In genomic region chr21:44589586-44590305, GRCh38 we compare ENCODE assay signal across 22 cellular contexts. TPM values are rescaled to one million over a fixed set of nuclear protein-coding genes. Genes with fewer than 3 reads are reported as not detected.
DNase-seq lines count a peak whose midpoint lies in the region; ATAC-seq and TF ChIP-seq lines count a peak whose summit lies in the region.
"Had no signal": no experiment of that assay in that cellular context is flagged by ENCODE, and none has a peak within 500 bp of the region (broad histone marks: within the 10 kb centered on the region; RNA-seq: fewer than 3 reads in every experiment).

No MANE protein-coding gene starts in this region.

- H3K18ac ChIP-seq in H9 (ENCODE audit: insufficient read length, low read depth, low read length) (no peak overlapping the region), mesendoderm (ENCODE audit: low read length) (no peak overlapping the region)

- no peaks in the 10 kb centered on the region for H3K79me2 ChIP-seq in H9 (ENCODE audit: insufficient read depth, low read length)
- H3K79me2 ChIP-seq in mesendoderm (ENCODE audit: control insufficient read depth, insufficient read depth, low read length) = no peaks in the 10 kb centered on the region

- H3K79me1 ChIP-seq in H9 (ENCODE audit: insufficient read depth, low read depth, low read length, poor library complexity, severe bottlenecking) (no peaks in the 10 kb centered on the region), mesendoderm (ENCODE audit: low read length) (no peaks in the 10 kb centered on the region)

- H2AK5ac ChIP-seq in H9 (ENCODE audit: insufficient read length, low read length) = no peak overlapping the region
- H2AK5ac ChIP-seq in mesendoderm (ENCODE audit: low read length) = no peak overlapping the region

- H3K27me3 Mint-ChIP-seq in H9 (ENCODE audit: low read depth) (peaks cover 7% of the 10 kb centered on the region; the same call in 1 of the 2 replicates), T-helper 17 cell (peaks cover 38% of the 10 kb centered on the region)
- peaks cover 61% of the 10 kb centered on the region for H3K27me3 Mint-ChIP-seq in stimulated activated memory B cell treated with anti-CD40 and anti-IgM and Interleukin-4, amounts not matched to agents 10 μg/mL and 1 μg/mL and 100 μg/mL, for 72 hours

- H3K4ac ChIP-seq in H9 (ENCODE audit: low read depth, low read length) (no peak overlapping the region), mesendoderm (ENCODE audit: low read depth, low read length) (no peak overlapping the region)

- H3K9ac ChIP-seq in H9 (ENCODE audit: extremely low read depth, insufficient read length, low read length) (no peak overlapping the region), mesendoderm (ENCODE audit: low read length) (no peak overlapping the region)

- no peak overlapping the region for H3T11ph ChIP-seq in H9 (ENCODE audit: low read length)

- H2BK12ac ChIP-seq in H9 (ENCODE audit: insufficient read length, low read depth, low read length) = no peak overlapping the region

- WGBS in H9 (ENCODE audit: extremely low coverage, insufficient read length, low lambda C conversion rate) = no CpG with 5 or more reads among the region's 24 CpGs
- no CpG with 5 or more reads among the region's 24 CpGs for WGBS in mesendoderm (ENCODE audit: extremely low coverage, insufficient coverage, low lambda C conversion rate)

- no peak overlapping the region for H4K91ac ChIP-seq in H9 (ENCODE audit: insufficient read length, low read depth, low read length)

- H3K36me3 ChIP-seq in mesendoderm (ENCODE audit: control insufficient read depth, insufficient read depth, low read length) = no peaks in the 10 kb centered on the region
- H3K36me3 ChIP-seq: SJSA1 had no signal

- no peak overlapping the region for H4K8ac ChIP-seq in H9 (replicated peaks; ENCODE audit: insufficient read length, low read depth, low read length)
- H4K8ac ChIP-seq in mesendoderm (ENCODE audit: low read depth, low read length) = no peak overlapping the region

- H2BK5ac ChIP-seq in H9 (ENCODE audit: insufficient read length, low read length) (no peak overlapping the region), mesendoderm (ENCODE audit: low read length) (no peak overlapping the region)

- H3K23ac ChIP-seq in H9 (ENCODE audit: insufficient read length, low read depth, low read length) = no peak overlapping the region
- no peak overlapping the region for H3K23ac ChIP-seq in mesendoderm (ENCODE audit: low read length)

- H3K27me3 ChIP-seq in H9 (ENCODE audit: insufficient read depth, low read length) (no peaks in the 10 kb centered on the region), mesendoderm (ENCODE audit: insufficient read depth, low read length, poor library complexity) (no peaks in the 10 kb centered on the region)

- H3K56ac ChIP-seq in H9 (ENCODE audit: insufficient read length, low read depth, low read length) (no peak overlapping the region), mesendoderm (ENCODE audit: low read length) (peak overlapping the region; percentile 15)

- H3K4me3 ChIP-seq in mesendoderm (ENCODE audit: low read length) = no peak overlapping the region
- H3K4me3 ChIP-seq: GM23338, SJSA1 had no signal

- no peaks in the 10 kb centered on the region for H3K23me2 ChIP-seq in H9 (ENCODE audit: insufficient read length, low read depth, low read length, poor library complexity, severe bottlenecking)

- H3K4me1 Mint-ChIP-seq in H9 (peaks cover 27 to 31% of the 10 kb centered on the region in 2 experiments), T-helper 17 cell (no peaks in the 10 kb centered on the region)
- no peaks in the 10 kb centered on the region for H3K4me1 Mint-ChIP-seq in stimulated activated memory B cell treated with anti-CD40 and anti-IgM and Interleukin-4, amounts not matched to agents 10 μg/mL and 1 μg/mL and 100 μg/mL, for 72 hours

- H3K9me3 ChIP-seq in H9 (ENCODE audit: control insufficient read depth, low read depth, low read length) = no peaks in the 10 kb centered on the region
- H3K9me3 ChIP-seq in T-helper 17 cell (ENCODE audit: control insufficient read depth, low read length, poor library complexity, severe bottlenecking) = no peaks in the 10 kb centered on the region
- H3K9me3 ChIP-seq: SJSA1 had no signal

- H2BK120ac ChIP-seq in H9 (ENCODE audit: low read depth, low read length, poor library complexity, severe bottlenecking) = no peak overlapping the region
- H2BK120ac ChIP-seq in mesendoderm (ENCODE audit: low read depth, low read length) = no peak overlapping the region

- no peak overlapping the region for H2BK15ac ChIP-seq in H9 (ENCODE audit: low read depth, low read length)
- H2BK15ac ChIP-seq in mesendoderm (replicated peaks; ENCODE audit: low read depth) = no peak overlapping the region

- no peak overlapping the region for H4K5ac ChIP-seq in H9 (ENCODE audit: insufficient read length, low read depth, low read length)
- no peak overlapping the region for H4K5ac ChIP-seq in mesendoderm (ENCODE audit: low read length)

- TF ChIP-seq CTCF in H9 (conservative IDR thresholded peaks at IDR 0.05) = no peak

- no peak overlapping the region for H3K4me2 ChIP-seq in H9 (ENCODE audit: insufficient read depth, insufficient read length, low read length)
- H3K4me2 ChIP-seq in mesendoderm (ENCODE audit: low read length) = no peak overlapping the region
- H3K4me2 ChIP-seq: GM23338 had no signal

- H3K4me1 ChIP-seq in H9 (ENCODE audit: insufficient read depth, low read length) = no peaks in the 10 kb centered on the region; the same call in 1 of the 2 replicates
- H3K4me1 ChIP-seq in mesendoderm (ENCODE audit: control insufficient read depth, low read depth, low read length) = peaks cover 4% of the 10 kb centered on the region
- H3K4me1 ChIP-seq: SJSA1 had no signal

- H4K20me1 ChIP-seq in H9 (ENCODE audit: control insufficient read depth, insufficient read depth, insufficient read length) = no peaks in the 10 kb centered on the region

- no peak overlapping the region for H2BK20ac ChIP-seq in H9 (ENCODE audit: low read depth, low read length, poor library complexity, severe bottlenecking)

- no peak overlapping the region for H3K27ac ChIP-seq in H9 (ENCODE audit: insufficient read length, low read depth, low read length)
- H3K27ac ChIP-seq in mesendoderm (ENCODE audit: low read depth, low read length) = no peak overlapping the region
- H3K27ac ChIP-seq: C4-2B, SJSA1 had no signal

- no peak overlapping the region for H3K4me3 Mint-ChIP-seq in H9
- no peak overlapping the region for H3K4me3 Mint-ChIP-seq in stimulated activated memory B cell treated with anti-CD40 and anti-IgM and Interleukin-4, amounts not matched to agents 10 μg/mL and 1 μg/mL and 100 μg/mL, for 72 hours
- no peak overlapping the region for H3K4me3 Mint-ChIP-seq in T-helper 17 cell
- H3K4me3 Mint-ChIP-seq: GM23338 had no signal

- H3K36me3 Mint-ChIP-seq in H9 (ENCODE audit: insufficient read depth in 1 of 3, low read depth in 3 of 3) = no peaks in the 10 kb centered on the region
- no peaks in the 10 kb centered on the region for H3K36me3 Mint-ChIP-seq in stimulated activated memory B cell treated with anti-CD40 and anti-IgM and Interleukin-4, amounts not matched to agents 10 μg/mL and 1 μg/mL and 100 μg/mL, for 72 hours
- peaks cover 3% of the 10 kb centered on the region for H3K36me3 Mint-ChIP-seq in T-helper 17 cell (ENCODE audit: low read depth)

- peak overlapping the region; percentile 33; the same call in 1 of the 2 replicates for H3K14ac ChIP-seq in H9 (ENCODE audit: insufficient read depth, low read length)

- H3K27ac Mint-ChIP-seq in H9 (no peak overlapping the region; a peak in 1 of 7 replicates), T-helper 17 cell (no peak overlapping the region)
- H3K27ac Mint-ChIP-seq in stimulated activated memory B cell treated with anti-CD40 and anti-IgM and Interleukin-4, amounts not matched to agents 10 μg/mL and 1 μg/mL and 100 μg/mL, for 72 hours = no peak overlapping the region
- H3K27ac Mint-ChIP-seq: GM23338 had no signal

- no peak overlapping the region for H2AFZ ChIP-seq in H9 (ENCODE audit: low read length)
- H2AFZ ChIP-seq: GM23338 had no signal

- H3K9me3 Mint-ChIP-seq in H9 = peaks cover 0 to 3% of the 10 kb centered on the region in 2 experiments; a peak in 2 of 5 replicates
- H3K9me3 Mint-ChIP-seq in stimulated activated memory B cell treated with anti-CD40 and anti-IgM and Interleukin-4, amounts not matched to agents 10 μg/mL and 1 μg/mL and 100 μg/mL, for 72 hours = peaks cover 5% of the 10 kb centered on the region
- H3K9me3 Mint-ChIP-seq: GM23338 had no signal

- peak; percentile 21 for ATAC-seq in stimulated activated memory B cell treated with anti-CD40 and anti-IgM and Interleukin-4, amounts not matched to agents 10 μg/mL and 1 μg/mL and 100 μg/mL, for 72 hours
- ATAC-seq in HG02610 (IDR thresholded peaks at IDR 0.05; ENCODE audit: unreplicated experiment) (no peak), GM19035 (IDR thresholded peaks at IDR 0.05; ENCODE audit: unreplicated experiment) (no peak), T-helper 17 cell (no peak)
- ATAC-seq: GM23338, Right ventricle myocardium inferior had no signal

- DNase-seq in H9 (no peak), ecto neural progenitor cell (ENCODE audit: low spot score) (peak; percentile 45), mesendoderm (no peak), T-helper 17 cell (no peak)
- DNase-seq: Karpas-422, MV-4-11, NCI-H1105 treated with DMSO at 0.1 percent for 48 hours, NCI-H2029 treated with DMSO at 0.1 percent for 48 hours, NCI-H345, NCI-H524, OCI-M1 had no signal

RNA-seq across cellular contexts. Expression of gene KRTAP10-6, which starts 2.6 kb away (rescaled TPM):
- total RNA-seq in H9 (2021) (not detected in 2 replicates), T-helper 17 cell (not detected)
- 0.04 TPM for polyA plus RNA-seq in mesendoderm (2013, experiment 1 of 2)
- not detected for polyA plus RNA-seq in mesendoderm (2013, experiment 2 of 2)
- total RNA-seq: A172, Daoy, GM23338, M059J, Right ventricle myocardium inferior, SJSA1 had no signal
- polyA plus RNA-seq: AG04450, GM23338 had no signal

RNA-seq across cellular contexts. Expression of gene KRTAP10-5, which starts 9.3 kb away (rescaled TPM):
- total RNA-seq in H9 (2021) = not detected in 2 replicates
- polyA plus RNA-seq in mesendoderm (2013, experiment 1 of 2) = not detected
- not detected for polyA plus RNA-seq in mesendoderm (2013, experiment 2 of 2)
- total RNA-seq in T-helper 17 cell = not detected
- total RNA-seq: A172, Daoy, GM23338, M059J, Right ventricle myocardium inferior, SJSA1 had no signal
- polyA plus RNA-seq: AG04450, GM23338 had no signal

RNA-seq across cellular contexts. Expression of gene KRTAP10-7, which starts 10.7 kb away (rescaled TPM):
- not detected in 2 replicates for total RNA-seq in H9 (2021)
- not detected for polyA plus RNA-seq in mesendoderm (2013, experiment 1 of 2)
- not detected for polyA plus RNA-seq in mesendoderm (2013, experiment 2 of 2)
- not detected for total RNA-seq in T-helper 17 cell
- total RNA-seq: A172, Daoy, GM23338, M059J, Right ventricle myocardium inferior, SJSA1 had no signal
- polyA plus RNA-seq: AG04450, GM23338 had no signal

RNA-seq across cellular contexts. Expression of gene KRTAP10-4, which starts 16.2 kb away (rescaled TPM):
- not detected in 2 replicates for total RNA-seq in H9 (2021)
- polyA plus RNA-seq in mesendoderm (2013, experiment 1 of 2) = not detected
- polyA plus RNA-seq in mesendoderm (2013, experiment 2 of 2) = 0.03 TPM
- not detected for total RNA-seq in T-helper 17 cell
- total RNA-seq: A172, Daoy, GM23338, M059J, Right ventricle myocardium inferior, SJSA1 had no signal
- polyA plus RNA-seq: AG04450, GM23338 had no signal

RNA-seq across cellular contexts. Expression of gene KRTAP10-8, which starts 22.1 kb away (rescaled TPM):
- not detected in 2 replicates for total RNA-seq in H9 (2021)
- polyA plus RNA-seq in mesendoderm (2013, experiment 1 of 2) = not detected
- polyA plus RNA-seq in mesendoderm (2013, experiment 2 of 2) = not detected
- total RNA-seq in T-helper 17 cell = not detected
- total RNA-seq: A172, Daoy, GM23338, M059J, Right ventricle myocardium inferior, SJSA1 had no signal
- polyA plus RNA-seq: AG04450, GM23338 had no signal
